Comparison of ENCODE assay signal across 1 cellular context in the genomic region with DNA sequence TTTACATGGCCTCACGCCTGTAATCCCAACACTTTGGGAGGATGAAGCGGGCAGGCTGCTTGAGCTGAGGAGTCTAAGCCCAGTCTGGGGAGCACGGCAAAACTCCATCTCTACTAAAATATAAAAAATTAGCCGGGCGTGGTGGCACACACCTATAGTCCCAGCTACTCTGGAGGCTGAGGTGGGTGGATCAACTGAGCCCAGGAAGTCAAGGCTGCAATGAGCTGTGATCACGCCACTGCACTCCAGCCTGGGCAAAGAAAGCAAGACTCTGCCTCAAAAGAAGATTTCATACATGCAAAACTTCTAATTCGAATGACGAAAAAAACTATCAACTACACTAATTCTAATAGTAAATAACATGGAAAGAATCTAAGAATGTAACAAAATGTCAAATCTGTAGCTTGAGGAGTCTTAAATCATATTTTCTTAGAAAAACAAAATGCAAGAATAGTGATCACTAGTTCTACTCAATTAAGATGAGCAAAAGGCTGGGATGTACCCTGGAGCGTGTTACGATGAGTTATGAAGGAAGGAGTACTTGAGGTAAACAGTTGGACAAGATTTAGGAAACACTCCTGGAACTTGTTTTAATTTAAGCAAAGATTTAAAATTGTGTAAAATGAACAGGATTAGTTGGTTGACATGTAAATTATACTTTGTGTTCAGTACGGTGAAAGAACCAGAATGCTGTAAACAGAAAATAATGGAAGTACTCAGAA.
TF ChIP-seq lines count a peak whose summit lies in the region.

No MANE protein-coding gene starts in this region.

TF ChIP-seq in GM23338, 12 proteins besides CTCF, POLR2A, EP300 and RAD21:
- TF ChIP-seq, protein P1, sequence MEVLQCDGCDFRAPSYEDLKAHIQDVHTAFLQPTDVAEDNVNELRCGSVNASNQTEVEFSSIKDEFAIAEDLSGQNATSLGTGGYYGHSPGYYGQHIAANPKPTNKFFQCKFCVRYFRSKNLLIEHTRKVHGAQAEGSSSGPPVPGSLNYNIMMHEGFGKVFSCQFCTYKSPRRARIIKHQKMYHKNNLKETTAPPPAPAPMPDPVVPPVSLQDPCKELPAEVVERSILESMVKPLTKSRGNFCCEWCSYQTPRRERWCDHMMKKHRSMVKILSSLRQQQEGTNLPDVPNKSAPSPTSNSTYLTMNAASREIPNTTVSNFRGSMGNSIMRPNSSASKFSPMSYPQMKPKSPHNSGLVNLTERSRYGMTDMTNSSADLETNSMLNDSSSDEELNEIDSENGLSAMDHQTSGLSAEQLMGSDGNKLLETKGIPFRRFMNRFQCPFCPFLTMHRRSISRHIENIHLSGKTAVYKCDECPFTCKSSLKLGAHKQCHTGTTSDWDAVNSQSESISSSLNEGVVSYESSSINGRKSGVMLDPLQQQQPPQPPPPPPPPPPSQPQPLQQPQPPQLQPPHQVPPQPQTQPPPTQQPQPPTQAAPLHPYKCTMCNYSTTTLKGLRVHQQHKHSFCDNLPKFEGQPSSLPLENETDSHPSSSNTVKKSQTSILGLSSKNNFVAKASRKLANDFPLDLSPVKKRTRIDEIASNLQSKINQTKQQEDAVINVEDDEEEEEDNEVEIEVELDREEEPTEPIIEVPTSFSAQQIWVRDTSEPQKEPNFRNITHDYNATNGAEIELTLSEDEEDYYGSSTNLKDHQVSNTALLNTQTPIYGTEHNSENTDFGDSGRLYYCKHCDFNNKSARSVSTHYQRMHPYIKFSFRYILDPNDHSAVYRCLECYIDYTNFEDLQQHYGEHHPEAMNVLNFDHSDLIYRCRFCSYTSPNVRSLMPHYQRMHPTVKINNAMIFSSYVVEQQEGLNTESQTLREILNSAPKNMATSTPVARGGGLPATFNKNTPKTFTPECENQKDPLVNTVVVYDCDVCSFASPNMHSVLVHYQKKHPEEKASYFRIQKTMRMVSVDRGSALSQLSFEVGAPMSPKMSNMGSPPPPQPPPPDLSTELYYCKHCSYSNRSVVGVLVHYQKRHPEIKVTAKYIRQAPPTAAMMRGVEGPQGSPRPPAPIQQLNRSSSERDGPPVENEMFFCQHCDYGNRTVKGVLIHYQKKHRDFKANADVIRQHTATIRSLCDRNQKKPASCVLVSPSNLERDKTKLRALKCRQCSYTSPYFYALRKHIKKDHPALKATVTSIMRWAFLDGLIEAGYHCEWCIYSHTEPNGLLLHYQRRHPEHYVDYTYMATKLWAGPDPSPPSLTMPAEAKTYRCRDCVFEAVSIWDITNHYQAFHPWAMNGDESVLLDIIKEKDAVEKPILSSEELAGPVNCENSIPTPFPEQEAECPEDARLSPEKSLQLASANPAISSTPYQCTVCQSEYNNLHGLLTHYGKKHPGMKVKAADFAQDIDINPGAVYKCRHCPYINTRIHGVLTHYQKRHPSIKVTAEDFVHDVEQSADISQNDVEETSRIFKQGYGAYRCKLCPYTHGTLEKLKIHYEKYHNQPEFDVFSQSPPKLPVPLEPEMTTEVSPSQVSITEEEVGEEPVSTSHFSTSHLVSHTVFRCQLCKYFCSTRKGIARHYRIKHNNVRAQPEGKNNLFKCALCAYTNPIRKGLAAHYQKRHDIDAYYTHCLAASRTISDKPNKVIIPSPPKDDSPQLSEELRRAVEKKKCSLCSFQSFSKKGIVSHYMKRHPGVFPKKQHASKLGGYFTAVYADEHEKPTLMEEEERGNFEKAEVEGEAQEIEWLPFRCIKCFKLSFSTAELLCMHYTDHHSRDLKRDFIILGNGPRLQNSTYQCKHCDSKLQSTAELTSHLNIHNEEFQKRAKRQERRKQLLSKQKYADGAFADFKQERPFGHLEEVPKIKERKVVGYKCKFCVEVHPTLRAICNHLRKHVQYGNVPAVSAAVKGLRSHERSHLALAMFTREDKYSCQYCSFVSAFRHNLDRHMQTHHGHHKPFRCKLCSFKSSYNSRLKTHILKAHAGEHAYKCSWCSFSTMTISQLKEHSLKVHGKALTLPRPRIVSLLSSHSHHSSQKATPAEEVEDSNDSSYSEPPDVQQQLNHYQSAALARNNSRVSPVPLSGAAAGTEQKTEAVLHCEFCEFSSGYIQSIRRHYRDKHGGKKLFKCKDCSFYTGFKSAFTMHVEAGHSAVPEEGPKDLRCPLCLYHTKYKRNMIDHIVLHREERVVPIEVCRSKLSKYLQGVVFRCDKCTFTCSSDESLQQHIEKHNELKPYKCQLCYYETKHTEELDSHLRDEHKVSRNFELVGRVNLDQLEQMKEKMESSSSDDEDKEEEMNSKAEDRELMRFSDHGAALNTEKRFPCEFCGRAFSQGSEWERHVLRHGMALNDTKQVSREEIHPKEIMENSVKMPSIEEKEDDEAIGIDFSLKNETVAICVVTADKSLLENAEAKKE (CRISPR knock-in tag; IDR thresholded peaks at IDR 0.05) = no peak
- TF ChIP-seq ZNF114 (CRISPR knock-in tag; IDR thresholded peaks at IDR 0.05) (no peak), ZNF331 (CRISPR knock-in tag; IDR thresholded peaks at IDR 0.05; ENCODE audit: low read depth) (no peak), JUNB (IDR thresholded peaks at IDR 0.05; ENCODE audit: unreplicated experiment) (no peak), NANOG (IDR thresholded peaks at IDR 0.05; ENCODE audit: borderline replicate concordance) (no peak), EZH2phosphoT487 (IDR thresholded peaks at IDR 0.05; ENCODE audit: unreplicated experiment) (no peak), EZH2 (IDR thresholded peaks at IDR 0.05; ENCODE audit: low read depth, unreplicated experiment) (no peak)
